19 cellular contexts compared by ENCODE assay signal in the genomic region with DNA sequence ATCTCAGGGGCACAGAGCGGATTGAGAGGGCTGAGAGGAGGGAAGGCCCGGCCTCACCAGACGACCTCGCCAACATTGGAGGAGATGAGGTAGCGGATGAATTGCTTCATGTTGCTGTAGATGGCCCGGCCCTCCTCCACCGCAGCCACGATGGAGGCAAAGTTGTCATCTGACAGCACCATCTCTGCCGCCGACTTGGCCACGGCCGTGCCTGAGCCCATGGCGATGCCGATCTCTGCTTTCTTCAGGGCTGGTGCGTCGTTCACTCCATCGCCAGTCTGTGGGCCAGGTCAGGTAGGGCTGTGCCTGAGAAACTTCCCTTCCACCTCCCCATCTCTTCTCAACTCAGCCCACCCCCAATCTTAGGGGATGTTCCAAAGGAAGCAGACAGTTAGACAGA. TPM values are rescaled to one million over a fixed set of nuclear protein-coding genes. Genes with fewer than 3 reads are reported as not detected.
A peak's percentile ranks its signal among the peaks of the same experiment; 100 is the strongest.
DNase-seq lines count a peak whose midpoint lies in the region; ATAC-seq and TF ChIP-seq lines count a peak whose summit lies in the region.
"Had no signal": no experiment of that assay in that cellular context is flagged by ENCODE, and none has a peak within 500 bp of the region (broad histone marks: within the 10 kb centered on the region; RNA-seq: fewer than 3 reads in every experiment).

No MANE protein-coding gene starts in this region.

- H3K4me1 ChIP-seq in CD8-positive, alpha-beta T cell (ENCODE audit: insufficient read depth, low read length), result no peaks in the 10 kb centered on the region
- no peaks in the 10 kb centered on the region for H3K4me1 ChIP-seq in aorta (ENCODE audit: control insufficient read depth in 1 of 2, insufficient read depth in 2 of 2, low read length in 2 of 2)

- H3K9me3 ChIP-seq in CD8-positive, alpha-beta T cell (ENCODE audit: low read length), result no peaks in the 10 kb centered on the region
- no peaks in the 10 kb centered on the region for H3K9me3 ChIP-seq in aorta (ENCODE audit: control insufficient read depth, low read length)

- H3K36me3 Mint-ChIP-seq in activated CD4-positive, alpha-beta T cell treated with anti-CD3 and anti-CD28 coated beads for 36 hours (ENCODE audit: low read depth), result peaks cover 40% of the 10 kb centered on the region
- peaks cover 49% of the 10 kb centered on the region for H3K36me3 Mint-ChIP-seq in activated CD4-positive, alpha-beta T cell treated with anti-CD3 and anti-CD28 coated beads, Interleukin-2, amount 10 ng/mL, durations not matched to agents 24 days and 14 days (ENCODE audit: low read depth)
- peaks cover 88% of the 10 kb centered on the region for H3K36me3 Mint-ChIP-seq in CD8-positive, alpha-beta T cell
- H3K36me3 Mint-ChIP-seq in activated B cell treated with CpG ODN at 0.5 μM for 24 hours (ENCODE audit: low read depth) (peaks cover 83% of the 10 kb centered on the region), immature natural killer cell (peaks cover 17 to 45% (median 29%) of the 10 kb centered on the region in 3 donors)

- H3K36me3 ChIP-seq in CD8-positive, alpha-beta T cell (ENCODE audit: insufficient read depth, low read length), result peaks cover 68% of the 10 kb centered on the region
- peaks cover 0 to 14% of the 10 kb centered on the region in 2 donors for H3K36me3 ChIP-seq in aorta (ENCODE audit: control insufficient read depth in 1 of 2, insufficient read depth in 2 of 2, low read length in 1 of 2)

- POLR2A ChIA-PET in activated CD4-positive, alpha-beta T cell treated with anti-CD3 and anti-CD28 coated beads for 36 hours (lab: Charles Lee), result no interaction called here
- POLR2A ChIA-PET in CD8-positive, alpha-beta T cell (lab: Charles Lee), result no interaction called here
- POLR2A ChIA-PET in activated B cell treated with CpG ODN at 0.5 μM for 24 hours (lab: Charles Lee), result no interaction called here

- H3K9me3 Mint-ChIP-seq in activated CD4-positive, alpha-beta T cell treated with anti-CD3 and anti-CD28 coated beads for 36 hours (ENCODE audit: low read depth), result no peaks in the 10 kb centered on the region
- no peaks in the 10 kb centered on the region for H3K9me3 Mint-ChIP-seq in activated CD4-positive, alpha-beta T cell treated with anti-CD3 and anti-CD28 coated beads, Interleukin-2, amount 10 ng/mL, durations not matched to agents 24 days and 14 days
- H3K9me3 Mint-ChIP-seq in CD8-positive, alpha-beta T cell, result no peaks in the 10 kb centered on the region
- H3K9me3 Mint-ChIP-seq in activated B cell treated with CpG ODN at 0.5 μM for 24 hours (no peaks in the 10 kb centered on the region), immature natural killer cell (no peaks in the 10 kb centered on the region)

- in situ Hi-C loops in KBM-7 (cut with MboI; ENCODE audit: low pct_unique_long_range_greater_than_20kb, low sequenced_read_pairs), result no loop called here

- WGBS in aorta, 2 donors, result 94 to 95% methylated on average over 17 of the region's 17 CpGs

- TF ChIP-seq CTCF in CD8-positive, alpha-beta T cell (IDR thresholded peaks at IDR 0.05), result no peak
- no peak for TF ChIP-seq CTCF in activated B cell treated with CpG ODN at 0.5 μM for 24 hours (IDR thresholded peaks at IDR 0.05)
- TF ChIP-seq CTCF in GM20000 (IDR thresholded peaks at IDR 0.05; ENCODE audit: extremely low read depth, missing control alignments), result no peak

- no peak overlapping the region for H3K4me3 Mint-ChIP-seq in activated CD4-positive, alpha-beta T cell treated with anti-CD3 and anti-CD28 coated beads for 36 hours
- no peak overlapping the region for H3K4me3 Mint-ChIP-seq in activated CD4-positive, alpha-beta T cell treated with anti-CD3 and anti-CD28 coated beads, Interleukin-2, amount 10 ng/mL, durations not matched to agents 24 days and 14 days
- no peak overlapping the region for H3K4me3 Mint-ChIP-seq in CD8-positive, alpha-beta T cell
- H3K4me3 Mint-ChIP-seq in activated B cell treated with CpG ODN at 0.5 μM for 24 hours (no peak overlapping the region), immature natural killer cell (no peak overlapping the region)
- H3K4me3 Mint-ChIP-seq: CD14-positive monocyte had no signal

- CTCF ChIA-PET in activated CD4-positive, alpha-beta T cell treated with anti-CD3 and anti-CD28 coated beads for 36 hours (lab: Charles Lee), result no interaction called here
- CTCF ChIA-PET in CD8-positive, alpha-beta T cell (lab: Charles Lee), result no interaction called here
- CTCF ChIA-PET in activated B cell treated with CpG ODN at 0.5 μM for 24 hours (lab: Charles Lee), result no interaction called here

- no peak for ATAC-seq in activated CD4-positive, alpha-beta T cell treated with anti-CD3 and anti-CD28 coated beads for 36 hours
- no peak for ATAC-seq in CD8-positive, alpha-beta T cell
- ATAC-seq in activated B cell treated with CpG ODN at 0.5 μM for 24 hours (ENCODE audit: low read depth) (no peak), aorta (ENCODE audit: low FRiP score) (no peak)
- ATAC-seq: GM12878, Panc1 had no signal

- H3K27me3 ChIP-seq in CD8-positive, alpha-beta T cell (ENCODE audit: insufficient read depth, low read length), result no peaks in the 10 kb centered on the region
- no peaks in the 10 kb centered on the region for H3K27me3 ChIP-seq in aorta (ENCODE audit: control insufficient read depth in 1 of 2, insufficient read depth in 2 of 2, low read length in 1 of 2)

- H3K27ac ChIP-seq in CD8-positive, alpha-beta T cell (ENCODE audit: low read depth, low read length), result no peak overlapping the region
- no peak overlapping the region for H3K27ac ChIP-seq in aorta (ENCODE audit: low read depth in 1 of 2, low read length in 2 of 2)

- no peaks in the 10 kb centered on the region for H3K27me3 Mint-ChIP-seq in activated CD4-positive, alpha-beta T cell treated with anti-CD3 and anti-CD28 coated beads for 36 hours
- no peaks in the 10 kb centered on the region for H3K27me3 Mint-ChIP-seq in activated CD4-positive, alpha-beta T cell treated with anti-CD3 and anti-CD28 coated beads, Interleukin-2, amount 10 ng/mL, durations not matched to agents 24 days and 14 days
- H3K27me3 Mint-ChIP-seq in CD8-positive, alpha-beta T cell (ENCODE audit: low read depth), result no peaks in the 10 kb centered on the region
- H3K27me3 Mint-ChIP-seq in activated B cell treated with CpG ODN at 0.5 μM for 24 hours (no peaks in the 10 kb centered on the region), immature natural killer cell (ENCODE audit: low read depth in 3 of 3) (peaks cover 0 to 2% (median 0%) of the 10 kb centered on the region in 3 donors)

- no peaks in the 10 kb centered on the region for H3K4me1 Mint-ChIP-seq in activated CD4-positive, alpha-beta T cell treated with anti-CD3 and anti-CD28 coated beads for 36 hours
- H3K4me1 Mint-ChIP-seq in activated CD4-positive, alpha-beta T cell treated with anti-CD3 and anti-CD28 coated beads, Interleukin-2, amount 10 ng/mL, durations not matched to agents 24 days and 14 days, result no peaks in the 10 kb centered on the region
- peaks cover 2% of the 10 kb centered on the region for H3K4me1 Mint-ChIP-seq in CD8-positive, alpha-beta T cell (ENCODE audit: low read depth)
- H3K4me1 Mint-ChIP-seq in activated B cell treated with CpG ODN at 0.5 μM for 24 hours (no peaks in the 10 kb centered on the region), immature natural killer cell (peaks cover 0 to 8% of the 10 kb centered on the region in 2 donors)
- H3K4me1 Mint-ChIP-seq: CD14-positive monocyte had no signal

- H3K4me3 ChIP-seq in CD8-positive, alpha-beta T cell (ENCODE audit: low read depth, low read length), result no peak overlapping the region
- no peak overlapping the region for H3K4me3 ChIP-seq in aorta (ENCODE audit: low read length in 2 of 2)
- H3K4me3 ChIP-seq: GM12878 had no signal

- intact Hi-C loops in activated CD4-positive, alpha-beta T cell treated with anti-CD3 and anti-CD28 coated beads for 36 hours (cut with DNase I, micrococcal nuclease), result no loop called here
- intact Hi-C loops in activated CD4-positive, alpha-beta T cell treated with anti-CD3 and anti-CD28 coated beads, Interleukin-2, amount 10 ng/mL, durations not matched to agents 24 days and 14 days (cut with micrococcal nuclease), result no loop called here
- intact Hi-C loops in CD8-positive, alpha-beta T cell (cut with DNase I, micrococcal nuclease), result no loop called here
- intact Hi-C loops in activated B cell treated with CpG ODN at 0.5 μM for 24 hours (cut with micrococcal nuclease), result no loop called here
- intact Hi-C loops in aorta (cut with DNase I), result no loop called here

- H3K27ac Mint-ChIP-seq in activated CD4-positive, alpha-beta T cell treated with anti-CD3 and anti-CD28 coated beads for 36 hours, result peak overlapping the region; percentile 59
- no peak overlapping the region for H3K27ac Mint-ChIP-seq in activated CD4-positive, alpha-beta T cell treated with anti-CD3 and anti-CD28 coated beads, Interleukin-2, amount 10 ng/mL, durations not matched to agents 24 days and 14 days
- peak overlapping the region; percentile 38 for H3K27ac Mint-ChIP-seq in CD8-positive, alpha-beta T cell
- H3K27ac Mint-ChIP-seq in activated B cell treated with CpG ODN at 0.5 μM for 24 hours (peak overlapping the region; percentile 3), immature natural killer cell (peak overlapping the region in 4 of 6 donors; percentile 2 to 66 (median 25))

- DNase-seq in activated CD4-positive, alpha-beta T cell treated with anti-CD3 and anti-CD28 coated beads for 36 hours, result no peak
- no peak for DNase-seq in activated CD4-positive, alpha-beta T cell treated with anti-CD3 and anti-CD28 coated beads, Interleukin-2, amount 10 ng/mL, durations not matched to agents 24 days and 14 days
- no peak for DNase-seq in CD8-positive, alpha-beta T cell
- no peak for DNase-seq in activated B cell treated with CpG ODN at 0.5 μM for 24 hours
- DNase-seq in immature natural killer cell, result no peak
- DNase-seq in aorta, result no peak
- no peak for DNase-seq in KBM-7
- DNase-seq in GM20000 (ENCODE audit: low spot score), result no peak
- DNase-seq: COR-L47, DMS79 treated with DMSO at 0.1 percent for 48 hours, KG1, NCI-H1092 treated with DMSO at 0.1 percent for 48 hours, NCI-H2081, NCI-H2171, NCI-H524 treated with DMSO at 0.1 percent for 48 hours, NCI-H82 had no signal

RNA-seq across cellular contexts. Expression of a gene that starts 21.1 kb away (rescaled TPM):
- total RNA-seq in activated CD4-positive, alpha-beta T cell treated with anti-CD3 and anti-CD28 coated beads for 36 hours, result under 1 TPM; 0.72 to 0.89 TPM
- total RNA-seq in activated CD4-positive, alpha-beta T cell treated with anti-CD3 and anti-CD28 coated beads, Interleukin-2, amount 10 ng/mL, durations not matched to agents 24 days and 14 days, result 0.47 and 0.78 TPM in 2 replicates
- under 1 TPM; 0.67 to 0.95 TPM for total RNA-seq in CD8-positive, alpha-beta T cell
- total RNA-seq in activated B cell treated with CpG ODN at 0.5 μM for 24 hours, result 22.0 and 26.0 TPM in 2 replicates
- under 1 TPM in 1 of 3 donors, not detected in 2; 0.33 TPM for polyA plus RNA-seq in immature natural killer cell
- total RNA-seq in aorta, result 1 to 10 TPM; 3.5 to 4.7 TPM
- 1 to 10 TPM in 1 of 2 donors, under 1 TPM in 1; 0.50 to 1.6 TPM for polyA plus RNA-seq in aorta

RNA-seq across cellular contexts. Expression of a gene that starts 26.9 kb away (rescaled TPM):
- total RNA-seq in activated CD4-positive, alpha-beta T cell treated with anti-CD3 and anti-CD28 coated beads for 36 hours, result 10 to 100 TPM; 92.6 to 98.3 TPM
- total RNA-seq in activated CD4-positive, alpha-beta T cell treated with anti-CD3 and anti-CD28 coated beads, Interleukin-2, amount 10 ng/mL, durations not matched to agents 24 days and 14 days, result 107 and 110 TPM in 2 replicates
- 100 to 1,000 TPM; 197 to 200 TPM for total RNA-seq in CD8-positive, alpha-beta T cell
- 458 and 541 TPM in 2 replicates for total RNA-seq in activated B cell treated with CpG ODN at 0.5 μM for 24 hours
- 100 to 1,000 TPM in 1 of 3 donors, 10 to 100 TPM in 2; 29.6 to 116 (median 35.1) TPM for polyA plus RNA-seq in immature natural killer cell
- total RNA-seq in aorta, result 10 to 100 TPM; 28.7 to 32.1 TPM
- polyA plus RNA-seq in aorta, result 10 to 100 TPM in 1 of 2 donors, 1 to 10 TPM in 1; 7.5 to 88.7 TPM

RNA-seq across cellular contexts. Expression of a gene that starts 44.5 kb away (rescaled TPM):
- total RNA-seq in activated CD4-positive, alpha-beta T cell treated with anti-CD3 and anti-CD28 coated beads for 36 hours, result 1 to 10 TPM; 4.5 to 5.4 TPM
- 8.6 and 9.2 TPM in 2 replicates for total RNA-seq in activated CD4-positive, alpha-beta T cell treated with anti-CD3 and anti-CD28 coated beads, Interleukin-2, amount 10 ng/mL, durations not matched to agents 24 days and 14 days
- 1 to 10 TPM; 5.3 to 5.9 TPM for total RNA-seq in CD8-positive, alpha-beta T cell
- total RNA-seq in activated B cell treated with CpG ODN at 0.5 μM for 24 hours, result 4.3 and 6.1 TPM in 2 replicates
- polyA plus RNA-seq in immature natural killer cell, result under 1 TPM in 1 of 3 donors, not detected in 2; 0.08 TPM
- total RNA-seq in aorta, result 10 to 100 TPM in 1 of 2 donors, 1 to 10 TPM in 1; 5.1 to 11.2 TPM
- polyA plus RNA-seq in aorta, result 1 to 10 TPM; 1.6 to 4.2 TPM
